ENCODE assay signal across 12 cellular contexts in the genomic region with DNA sequence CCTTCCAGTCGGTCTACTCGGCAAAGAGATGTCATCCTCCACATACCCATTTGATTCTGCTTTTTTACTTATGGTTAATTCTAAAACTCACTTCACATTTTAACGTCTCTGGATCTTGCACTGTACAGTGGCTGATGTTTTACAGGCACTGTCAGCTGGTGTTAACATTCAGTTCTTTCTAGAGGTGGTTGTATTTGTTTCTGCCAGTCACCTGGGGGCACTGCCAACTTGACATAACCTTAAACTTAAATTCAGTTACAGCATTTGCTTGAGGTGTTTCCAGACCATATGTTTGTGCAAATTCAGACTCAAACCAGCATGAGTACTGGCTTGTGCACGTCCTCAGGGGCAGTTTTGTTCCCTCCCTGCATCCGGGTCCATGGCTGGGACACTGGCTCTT. TPM values are rescaled to one million over a fixed set of nuclear protein-coding genes. Genes with fewer than 3 reads are reported as not detected.
DNase-seq lines count a peak whose midpoint lies in the region; ATAC-seq, FAIRE-seq and TF ChIP-seq lines count a peak whose summit lies in the region.
"Had no signal": no experiment of that assay in that cellular context is flagged by ENCODE, and none has a peak within 500 bp of the region (broad histone marks: within the 10 kb centered on the region; RNA-seq: fewer than 3 reads in every experiment).

No MANE protein-coding gene starts in this region.

- H3K27me3 Mint-ChIP-seq in CD8-positive, alpha-beta T cell (ENCODE audit: low read depth): no peaks in the 10 kb centered on the region
- H3K27me3 Mint-ChIP-seq: stimulated activated naive CD8-positive, alpha-beta T cell treated with anti-CD3 and anti-CD28 coated beads, Interleukin-15, Interleukin-2, amounts not matched to agents 100 ng/mL and 50 ng/mL, for 24 hours had no signal

- no peak overlapping the region for H3K4me2 ChIP-seq in A549
- H3K4me2 ChIP-seq in OCI-LY7 (ENCODE audit: low read length): peak overlapping the region; percentile 85
- H3K4me2 ChIP-seq in HepG2 (ENCODE audit: low read depth, low read length): no peak overlapping the region

- H3K36me3 ChIP-seq in CD8-positive, alpha-beta T cell (ENCODE audit: insufficient read depth, low read length): no peaks in the 10 kb centered on the region
- H3K36me3 ChIP-seq in OCI-LY7 (ENCODE audit: insufficient read depth, low read length) (no peaks in the 10 kb centered on the region), HepG2 (replicated peaks in 1 of 2; ENCODE audit: control insufficient read depth in 1 of 2, insufficient read depth in 2 of 2, low read length in 2 of 2) (no peaks in the 10 kb centered on the region)
- H3K36me3 ChIP-seq: ascending aorta had no signal

- BruUV-seq in OCI-LY7 (replicated peaks; lab: Mats Ljungman, UMichigan): no TSS peak
- BruUV-seq in HepG2 (replicated peaks; lab: Mats Ljungman, UMichigan): no TSS peak

- no peak overlapping the region for H3K4me3 Mint-ChIP-seq in CD8-positive, alpha-beta T cell
- H3K4me3 Mint-ChIP-seq: stimulated activated naive CD8-positive, alpha-beta T cell treated with anti-CD3 and anti-CD28 coated beads, Interleukin-15, Interleukin-2, amounts not matched to agents 100 ng/mL and 50 ng/mL, for 24 hours had no signal

- ATAC-seq in A549: no peak
- no peak for ATAC-seq in CD8-positive, alpha-beta T cell
- no peak for ATAC-seq in HepG2
- no peak for ATAC-seq in GM19023 (IDR thresholded peaks at IDR 0.05; ENCODE audit: unreplicated experiment)
- no peak for ATAC-seq in HG03565 (IDR thresholded peaks at IDR 0.05; ENCODE audit: unreplicated experiment)

- peak overlapping the region; percentile 37 for H3K27ac Mint-ChIP-seq in CD8-positive, alpha-beta T cell

- TF ChIP-seq POLR2A in A549 (IDR thresholded peaks at IDR 0.05; ENCODE audit: low read length): no peak
- no peak for TF ChIP-seq POLR2A in HepG2 (IDR thresholded peaks at IDR 0.05; ENCODE audit: insufficient read depth in 1 of 2, low read depth in 2 of 2, low read length in 2 of 2)

- H3K79me2 ChIP-seq in OCI-LY7 (ENCODE audit: insufficient read depth, low read depth, low read length): no peaks in the 10 kb centered on the region
- no peaks in the 10 kb centered on the region for H3K79me2 ChIP-seq in HepG2 (ENCODE audit: insufficient read depth, low read length)

- H2AFZ ChIP-seq in OCI-LY7 (ENCODE audit: low read length) (peak overlapping the region; percentile 42; the same call in 1 of the 2 replicates), HepG2 (ENCODE audit: low read length) (no peak overlapping the region)

- peak; percentile 42 to 45; a peak in 4 of 5 replicates for TF ChIP-seq RAD21 in A549 (conservative IDR thresholded peaks at IDR 0.05 in 1 of 2, IDR thresholded peaks at IDR 0.05 in 1 of 2)
- TF ChIP-seq RAD21 in HepG2 (CRISPR knock-in tag; IDR thresholded peaks at IDR 0.05): no peak

- CTCF ChIA-PET in A549 (lab: Yijun Ruan, JAX) (interaction anchor here (1.0 to 3.4 kb wide), 7 partner anchors 9 to 452 kb away, joined by 3 to 20 read pairs (median 4); no protein-coding TSS in a partner anchor), OCI-LY7 (lab: Charles Lee; ENCODE audit: unreplicated experiment) (no interaction called here), HepG2 (lab: Yijun Ruan, JAX; ENCODE audit: low intra/inter-chr PET ratio, low total read pairs) (no interaction called here)
- CTCF ChIA-PET in CD8-positive, alpha-beta T cell (lab: Charles Lee): interaction anchor here (1.1 to 1.7 kb wide), 3 partner anchors 20 to 52 kb away, joined by 3 to 5 read pairs (median 4); no protein-coding TSS in a partner anchor

- H3K9me2 ChIP-seq in OCI-LY7 (ENCODE audit: insufficient read depth, low read length): no peaks in the 10 kb centered on the region

- no peaks in the 10 kb centered on the region for H3K27me3 ChIP-seq in CD8-positive, alpha-beta T cell (ENCODE audit: insufficient read depth, low read length)
- H3K27me3 ChIP-seq in HepG2 (ENCODE audit: control insufficient read depth in 1 of 2, insufficient read depth in 2 of 2, low read length in 2 of 2): peaks cover 14 to 52% of the 10 kb centered on the region in 2 experiments; a peak in 4 of 5 replicates
- H3K27me3 ChIP-seq: ascending aorta had no signal

- no peak for TF ChIP-seq EP300 in A549 (IDR thresholded peaks at IDR 0.05)
- no peak for TF ChIP-seq EP300 in HepG2 (IDR thresholded peaks at IDR 0.05; ENCODE audit: low read depth in 2 of 2, low read length in 2 of 2)
- no peak for TF ChIP-seq EP300 in HepG2 (CRISPR knock-in tag; IDR thresholded peaks at IDR 0.05; ENCODE audit: borderline replicate concordance)

- H3K9ac ChIP-seq in HepG2 (ENCODE audit: insufficient read depth, low read depth, low read length): no peak overlapping the region

- peaks cover 7% of the 10 kb centered on the region for H3K36me3 Mint-ChIP-seq in CD8-positive, alpha-beta T cell

- no peaks in the 10 kb centered on the region for H3K9me3 Mint-ChIP-seq in CD8-positive, alpha-beta T cell
- H3K9me3 Mint-ChIP-seq: stimulated activated naive CD8-positive, alpha-beta T cell treated with anti-CD3 and anti-CD28 coated beads, Interleukin-15, Interleukin-2, amounts not matched to agents 100 ng/mL and 50 ng/mL, for 24 hours had no signal

- 64% methylated on average over 5 of the region's 5 CpGs for WGBS in A549 (ENCODE audit: missing lambda C conversion rate)
- WGBS in HepG2 (ENCODE audit: low lambda C conversion rate): 33% methylated on average over 5 of the region's 5 CpGs

- no peak overlapping the region for H3K4me3 ChIP-seq in A549
- H3K4me3 ChIP-seq in CD8-positive, alpha-beta T cell (ENCODE audit: low read depth, low read length): no peak overlapping the region
- H3K4me3 ChIP-seq in OCI-LY7 (ENCODE audit: low read depth, low read length, poor library complexity, severe bottlenecking): no peak overlapping the region
- no peak overlapping the region for H3K4me3 ChIP-seq in HepG2 (replicated peaks in 1 of 3; ENCODE audit: insufficient read depth in 1 of 3, low read depth in 2 of 3, low read length in 3 of 3)
- H3K4me3 ChIP-seq: ascending aorta had no signal

- H3K9me3 ChIP-seq in A549 (no peaks in the 10 kb centered on the region), OCI-LY7 (ENCODE audit: low read length) (no peaks in the 10 kb centered on the region), HepG2 (ENCODE audit: low read length) (no peaks in the 10 kb centered on the region)
- no peaks in the 10 kb centered on the region for H3K9me3 ChIP-seq in CD8-positive, alpha-beta T cell (ENCODE audit: low read length)
- H3K9me3 ChIP-seq: ascending aorta, Caco-2 had no signal

- TF ChIP-seq CTCF in A549 (IDR thresholded peaks at IDR 0.05): no peak; the same call in 2 of the 3 replicates
- TF ChIP-seq CTCF in CD8-positive, alpha-beta T cell (IDR thresholded peaks at IDR 0.05): no peak
- peak; percentile 50; the same call in 1 of the 2 replicates for TF ChIP-seq CTCF in OCI-LY7 (conservative IDR thresholded peaks at IDR 0.05; ENCODE audit: low read length)
- TF ChIP-seq CTCF in HepG2 (CRISPR knock-in tag; IDR thresholded peaks at IDR 0.05): no peak

- DNase-seq in A549 (ENCODE audit: low read depth in 1 of 2, low spot score in 1 of 2) (no peak), OCI-LY7 (ENCODE audit: low spot score) (peak; percentile 40), glomerular visceral epithelial cell (ENCODE audit: extremely low spot score) (peak; percentile 29), HepG2 (ENCODE audit: low spot score) (no peak), MV-4-11 (lab: John Stamatoyannopoulos, UW) (no peak)
- no peak for DNase-seq in CD8-positive, alpha-beta T cell
- DNase-seq: Kasumi-1 had no signal

- FAIRE-seq in A549 (lab: Jason Lieb, UNC) (no peak), HepG2 (lab: Jason Lieb, UNC) (no peak)

- H3K4me1 ChIP-seq in A549 (peaks cover 22% of the 10 kb centered on the region), OCI-LY7 (ENCODE audit: insufficient read depth, low read length, poor library complexity, severe bottlenecking) (peaks cover 63% of the 10 kb centered on the region), HepG2 (ENCODE audit: insufficient read depth, low read length) (peaks cover 95% of the 10 kb centered on the region)
- H3K4me1 ChIP-seq in CD8-positive, alpha-beta T cell (ENCODE audit: insufficient read depth, low read length): peaks cover 54% of the 10 kb centered on the region

- intact Hi-C loops in CD8-positive, alpha-beta T cell (cut with DNase I, micrococcal nuclease): loop anchor here in 1 of 2 experiments (10.0 kb wide), 1 partner anchor 864 kb away; the partner anchor contains the start of genes C2orf76 and DBI
- intact Hi-C loops in OCI-LY7 (cut with micrococcal nuclease; ENCODE audit: unreplicated experiment) (loop anchor here (1.0 kb wide), 1 partner anchor 85 kb away; no protein-coding TSS in a partner anchor), HepG2 (cut with micrococcal nuclease; ENCODE audit: unreplicated experiment) (no loop called here)

- H3K4me1 Mint-ChIP-seq in CD8-positive, alpha-beta T cell (ENCODE audit: low read depth): peaks cover 77% of the 10 kb centered on the region

- POLR2A ChIA-PET in A549 (lab: Yijun Ruan, JAX) (no interaction called here), OCI-LY7 (lab: Charles Lee) (interaction anchor here (0.8 to 1.6 kb wide), 4 partner anchors 52 to 86 kb away, joined by 3 to 5 read pairs (median 3); no protein-coding TSS in a partner anchor), HepG2 (lab: Yijun Ruan, JAX) (no interaction called here)
- POLR2A ChIA-PET in CD8-positive, alpha-beta T cell (lab: Charles Lee): interaction anchor here (1.1 kb wide), 1 partner anchor 24 kb away, joined by 3 read pairs; the partner anchor contains the start of gene RALB

- no peaks in the 10 kb centered on the region for H4K20me1 ChIP-seq in OCI-LY7 (ENCODE audit: insufficient read depth, low read length)
- H4K20me1 ChIP-seq in HepG2 (ENCODE audit: insufficient read depth, low read length): no peaks in the 10 kb centered on the region

- H3K27ac ChIP-seq in A549 (no peak overlapping the region), OCI-LY7 (ENCODE audit: low read depth, low read length, poor library complexity, severe bottlenecking) (no peak overlapping the region), HepG2 (ENCODE audit: extremely low read length, insufficient read depth, low read length) (no peak overlapping the region)
- no peak overlapping the region for H3K27ac ChIP-seq in CD8-positive, alpha-beta T cell (ENCODE audit: low read depth, low read length)
- H3K27ac ChIP-seq: ascending aorta had no signal

- in situ Hi-C loops in HepG2 (cut with HindIII; ENCODE audit: extremely low pct_ligation_motif_present, low pct_unique_long_range_greater_than_20kb): no loop called here

RNA-seq across cellular contexts. Expression of gene TMEM185B, which starts 5.3 kb away (rescaled TPM):
- polyA plus RNA-seq in A549 (2011; rRNA removed) (41.8 and 48.5 TPM in 2 replicates), A549 (2017; fragmentation: RNase III; extraction: RNeasy Plus Mini Kit Qiagen cat#74134 plus additional on column Dnase treatment) (28.7 to 31.5 TPM (median 30.3 TPM) in 3 replicates), HepG2 (2011; rRNA removed) (5.6 and 5.7 TPM in 2 replicates)
- 45.8 and 58.0 TPM in 2 replicates for polyA plus RNA-seq in A549 (2012; cell fraction: cytosol; rRNA removed)
- 57.3 and 71.9 TPM in 2 replicates for polyA plus RNA-seq in A549 (2012; cell fraction: nucleus; rRNA removed)
- 24.1 and 30.9 TPM in 2 replicates for polyA minus RNA-seq in A549 (2011; rRNA and poly(A)+ RNA removed)
- 10 to 100 TPM; 21.3 to 23.5 TPM for total RNA-seq in CD8-positive, alpha-beta T cell
- 28.7 and 30.2 TPM in 2 replicates for total RNA-seq in OCI-LY7 (2014; rRNA removed; shearing (Covaris generic))
- total RNA-seq in OCI-LY7 (2022) (21.4 and 24.4 TPM in 2 replicates), HepG2 (2016; rRNA removed; fragmentation: Illumina TruSeq; extraction: Trizol) (3.5 and 7.0 TPM in 2 replicates)
- 1.2 and 1.8 TPM in 2 replicates for total RNA-seq in HepG2 (2016; cell fraction: cytosol; rRNA removed; fragmentation: Illumina TruSeq; extraction: Trizol; ENCODE audit: low read depth)
- 2.9 and 6.9 TPM in 2 replicates for total RNA-seq in HepG2 (2016; cell fraction: insoluble cytoplasmic fraction; rRNA removed; fragmentation: Illumina TruSeq; extraction: Trizol)
- 3.8 and 4.7 TPM in 2 replicates for total RNA-seq in HepG2 (2016; cell fraction: membrane; rRNA removed; fragmentation: Illumina TruSeq; extraction: Trizol)
- total RNA-seq in HepG2 (2016; cell fraction: nucleus; rRNA removed; fragmentation: Illumina TruSeq; extraction: Trizol): 6.4 and 7.9 TPM in 2 replicates
- polyA plus RNA-seq in HepG2 (2011; cell fraction: cytosol; rRNA removed): 6.0 and 6.3 TPM in 2 replicates
- 9.5 and 9.8 TPM in 2 replicates for polyA plus RNA-seq in HepG2 (2011; cell fraction: nucleus; rRNA removed)
- polyA plus RNA-seq in HepG2 (2012): 7.3 and 7.8 TPM in 2 replicates
- 1.2 and 1.8 TPM in 2 replicates for polyA plus RNA-seq in HepG2 (2016; cell fraction: cytosol; fragmentation: Illumina TruSeq; extraction: Trizol; ENCODE audit: low read depth)
- polyA plus RNA-seq in HepG2 (2016; cell fraction: insoluble cytoplasmic fraction; fragmentation: Illumina TruSeq; extraction: Trizol; ENCODE audit: low read depth): 3.2 and 5.0 TPM in 2 replicates
- polyA plus RNA-seq in HepG2 (2016; cell fraction: membrane; fragmentation: Illumina TruSeq; extraction: Trizol; ENCODE audit: low read depth): 2.4 and 3.2 TPM in 2 replicates
- 8.5 and 10.2 TPM in 2 replicates for polyA plus RNA-seq in HepG2 (2016; cell fraction: nucleus; fragmentation: Illumina TruSeq; extraction: Trizol; ENCODE audit: insufficient read depth, low read depth)
- polyA minus RNA-seq in HepG2 (2011; rRNA and poly(A)+ RNA removed; ENCODE audit: low replicate concordance): 13.7 and 14.5 TPM in 2 replicates
- polyA minus RNA-seq in HepG2 (2011; cell fraction: cytosol; rRNA and poly(A)+ RNA removed): 4.8 and 5.5 TPM in 2 replicates
- polyA minus RNA-seq in HepG2 (2011; cell fraction: nucleus; rRNA and poly(A)+ RNA removed): 5.2 and 7.0 TPM in 2 replicates

RNA-seq across cellular contexts. Expression of gene RALB, which starts 24.1 kb away (rescaled TPM):
- polyA plus RNA-seq in A549 (2011; rRNA removed) (65.9 and 72.9 TPM in 2 replicates), A549 (2017; fragmentation: RNase III; extraction: RNeasy Plus Mini Kit Qiagen cat#74134 plus additional on column Dnase treatment) (71.5 to 77.4 TPM (median 76.5 TPM) in 3 replicates), HepG2 (2011; rRNA removed) (28.5 and 37.8 TPM in 2 replicates)
- polyA plus RNA-seq in A549 (2012; cell fraction: cytosol; rRNA removed): 33.6 and 34.3 TPM in 2 replicates
- 10.4 and 19.1 TPM in 2 replicates for polyA plus RNA-seq in A549 (2012; cell fraction: nucleus; rRNA removed)
- polyA minus RNA-seq in A549 (2011; rRNA and poly(A)+ RNA removed): 21.5 and 22.6 TPM in 2 replicates
- 1 to 10 TPM; 3.1 to 3.2 TPM for total RNA-seq in CD8-positive, alpha-beta T cell
- 13.7 and 16.2 TPM in 2 replicates for total RNA-seq in OCI-LY7 (2014; rRNA removed; shearing (Covaris generic))
- total RNA-seq in OCI-LY7 (2022) (22.8 and 23.6 TPM in 2 replicates), HepG2 (2016; rRNA removed; fragmentation: Illumina TruSeq; extraction: Trizol) (43.2 and 65.4 TPM in 2 replicates)
- total RNA-seq in HepG2 (2016; cell fraction: cytosol; rRNA removed; fragmentation: Illumina TruSeq; extraction: Trizol; ENCODE audit: low read depth): 14.7 and 15.0 TPM in 2 replicates
- total RNA-seq in HepG2 (2016; cell fraction: insoluble cytoplasmic fraction; rRNA removed; fragmentation: Illumina TruSeq; extraction: Trizol): 46.9 and 63.2 TPM in 2 replicates
- total RNA-seq in HepG2 (2016; cell fraction: membrane; rRNA removed; fragmentation: Illumina TruSeq; extraction: Trizol): 40.6 and 40.7 TPM in 2 replicates
- 18.9 and 20.9 TPM in 2 replicates for total RNA-seq in HepG2 (2016; cell fraction: nucleus; rRNA removed; fragmentation: Illumina TruSeq; extraction: Trizol)
- polyA plus RNA-seq in HepG2 (2011; cell fraction: cytosol; rRNA removed): 27.1 and 34.7 TPM in 2 replicates
- 7.9 and 9.7 TPM in 2 replicates for polyA plus RNA-seq in HepG2 (2011; cell fraction: nucleus; rRNA removed)
- 25.9 and 28.9 TPM in 2 replicates for polyA plus RNA-seq in HepG2 (2012)
- polyA plus RNA-seq in HepG2 (2016; cell fraction: cytosol; fragmentation: Illumina TruSeq; extraction: Trizol; ENCODE audit: low read depth): 17.5 and 21.3 TPM in 2 replicates
- polyA plus RNA-seq in HepG2 (2016; cell fraction: insoluble cytoplasmic fraction; fragmentation: Illumina TruSeq; extraction: Trizol; ENCODE audit: low read depth): 77.8 and 83.3 TPM in 2 replicates
- 40.5 and 41.2 TPM in 2 replicates for polyA plus RNA-seq in HepG2 (2016; cell fraction: membrane; fragmentation: Illumina TruSeq; extraction: Trizol; ENCODE audit: low read depth)
- polyA plus RNA-seq in HepG2 (2016; cell fraction: nucleus; fragmentation: Illumina TruSeq; extraction: Trizol; ENCODE audit: insufficient read depth, low read depth): 29.6 and 37.1 TPM in 2 replicates
- polyA minus RNA-seq in HepG2 (2011; rRNA and poly(A)+ RNA removed; ENCODE audit: low replicate concordance): 7.6 and 34.5 TPM in 2 replicates
- 18.2 and 26.6 TPM in 2 replicates for polyA minus RNA-seq in HepG2 (2011; cell fraction: cytosol; rRNA and poly(A)+ RNA removed)
- polyA minus RNA-seq in HepG2 (2011; cell fraction: nucleus; rRNA and poly(A)+ RNA removed): 11.1 and 12.7 TPM in 2 replicates

Comparison
In these comparisons a context has a peak if more than half of its experiments do, and no peak if none do; other contexts are left out.
1. DNase-seq: peak in OCI-LY7 (single experiment) and glomerular visceral epithelial cell (single experiment); none in A549 (0 of 2), CD8-positive, alpha-beta T cell (0 of 7), HepG2 (single experiment) and MV-4-11 (single experiment).
2. CTCF ChIA-PET loops: an anchor here in A549 (1.0 to 3.4 kb wide) and CD8-positive, alpha-beta T cell (1.1 to 1.7 kb wide); none called in OCI-LY7 and HepG2.
3. POLR2A ChIA-PET loops: an anchor here in CD8-positive, alpha-beta T cell (1.1 kb wide) and OCI-LY7 (0.8 to 1.6 kb wide); none called in A549 and HepG2.
4. Of the 38 proteins assayed by ChIP-seq in both HepG2 and A549: peak only in HepG2: none; only in A549: RAD21 and SMC3; in both: none; in neither: 36.